In the genomic region with DNA sequence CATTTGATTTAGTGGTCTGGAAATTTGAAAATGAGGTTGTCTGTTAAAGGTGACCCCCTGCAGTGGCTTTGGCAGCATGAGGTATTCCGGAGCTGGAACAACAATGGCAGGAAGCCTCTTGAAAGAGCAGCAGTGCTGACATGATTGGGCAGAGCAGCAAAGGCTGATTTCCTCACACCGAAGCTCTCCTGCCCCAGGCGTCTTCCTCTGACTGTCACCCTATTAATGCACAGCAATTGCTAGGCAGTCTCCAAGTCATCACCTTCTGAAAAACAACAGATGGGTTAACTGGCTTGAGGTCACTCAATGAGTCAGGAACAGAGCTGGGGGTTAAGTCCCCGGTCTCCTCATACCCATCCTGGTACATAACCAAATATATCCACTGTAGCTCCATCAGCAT, we compare ENCODE assay signal across 15 cellular contexts.
DNase-seq lines count a peak whose midpoint lies in the region; TF ChIP-seq lines count a peak whose summit lies in the region.
"Had no signal": no experiment of that assay in that cellular context is flagged by ENCODE, and none has a peak within 500 bp of the region (broad histone marks: within the 10 kb centered on the region; RNA-seq: fewer than 3 reads in every experiment).

No MANE protein-coding gene starts in this region.

- CTCF ChIA-PET in A673 (lab: Charles Lee): no interaction called here

- peaks cover 2 to 14% (median 7%) of the 10 kb centered on the region in 6 donors for H3K9me3 Mint-ChIP-seq in immature natural killer cell

- H3K4me1 Mint-ChIP-seq in immature natural killer cell: no peaks in the 10 kb centered on the region
- H3K4me1 Mint-ChIP-seq: memory B cell had no signal

- H3K27ac ChIP-seq in A673 (ENCODE audit: low read depth, low read length, poor library complexity, severe bottlenecking) (peak overlapping the region; percentile 76), iPS DF 6.9 (ENCODE audit: low read length) (no peak overlapping the region)
- H3K27ac ChIP-seq: colonic mucosa had no signal

- no peak for TF ChIP-seq CTCF in A673 (conservative IDR thresholded peaks at IDR 0.05; ENCODE audit: low read depth, low read length)

- intact Hi-C loops in A673 (cut with micrococcal nuclease; ENCODE audit: unreplicated experiment) (no loop called here), posterior vena cava (cut with DNase I) (no loop called here)

- H3K9me3 ChIP-seq in A673 (ENCODE audit: low read depth, low read length, poor library complexity, severe bottlenecking): peaks cover 11% of the 10 kb centered on the region
- H3K9me3 ChIP-seq in MG63: no peaks in the 10 kb centered on the region
- no peaks in the 10 kb centered on the region for H3K9me3 ChIP-seq in iPS DF 6.9 (ENCODE audit: control insufficient read depth, insufficient read depth, low read length)
- H3K9me3 ChIP-seq: colonic mucosa had no signal

- no peaks in the 10 kb centered on the region for H3K27me3 Mint-ChIP-seq in immature natural killer cell (ENCODE audit: low read depth in 3 of 3)

- POLR2A ChIA-PET in A673 (lab: Charles Lee; ENCODE audit: low non-redundant PET): no interaction called here

- H3K4me3 Mint-ChIP-seq in immature natural killer cell: no peak overlapping the region
- H3K4me3 Mint-ChIP-seq: memory B cell had no signal

- H3K4me3 ChIP-seq in A673 (ENCODE audit: low read depth, low read length, poor library complexity, severe bottlenecking): no peak overlapping the region
- H3K4me3 ChIP-seq in MG63: no peak overlapping the region
- H3K4me3 ChIP-seq in iPS DF 6.9 (ENCODE audit: low read length): no peak overlapping the region
- H3K4me3 ChIP-seq: colonic mucosa had no signal

- no peak overlapping the region for H3K27ac Mint-ChIP-seq in immature natural killer cell
- H3K27ac Mint-ChIP-seq: memory B cell had no signal

- DNase-seq in A673 (ENCODE audit: low spot score): peak; percentile 75
- DNase-seq in MG63: peak; percentile 10
- DNase-seq in RKO (ENCODE audit: low spot score): peak; percentile 7
- DNase-seq in iPS DF 6.9 (ENCODE audit: low read depth, low spot score): peak; percentile 54
- DNase-seq in CD1c-positive myeloid dendritic cell (ENCODE audit: extremely low spot score): no peak
- no peak for DNase-seq in posterior vena cava (ENCODE audit: low spot score)
- no peak for DNase-seq in immature natural killer cell
- DNase-seq in KG1 (lab: John Stamatoyannopoulos, UW): no peak
- DNase-seq: activated CD4-positive, alpha-beta T cell treated with anti-CD3 and anti-CD28 coated beads for 48 hours; activated effector memory CD4-positive, alpha-beta T cell treated with anti-CD3 and anti-CD28 coated beads, Interleukin-2, amount 50 U/mL, for 16 hours; colonic mucosa; foreskin melanocyte; right cardiac atrium; SIG-M5 had no signal

- no peaks in the 10 kb centered on the region for H3K36me3 ChIP-seq in A673 (ENCODE audit: insufficient read depth, low read length, poor library complexity, severe bottlenecking)
- no peaks in the 10 kb centered on the region for H3K36me3 ChIP-seq in MG63
- no peaks in the 10 kb centered on the region for H3K36me3 ChIP-seq in iPS DF 6.9 (ENCODE audit: control insufficient read depth, insufficient read depth, low read length)
- H3K36me3 ChIP-seq: colonic mucosa had no signal

- H3K27me3 ChIP-seq in A673 (replicated peaks; ENCODE audit: insufficient read depth, low read depth, low read length, poor library complexity) (no peaks in the 10 kb centered on the region), MG63 (no peaks in the 10 kb centered on the region), iPS DF 6.9 (ENCODE audit: control insufficient read depth, insufficient read depth, low read length) (no peaks in the 10 kb centered on the region)
- H3K27me3 ChIP-seq: colonic mucosa had no signal

- H3K36me3 Mint-ChIP-seq in immature natural killer cell: no peaks in the 10 kb centered on the region
- H3K36me3 Mint-ChIP-seq: memory B cell had no signal

- WGBS in iPS DF 6.9 (ENCODE audit: insufficient coverage, insufficient read length): no CpG with 5 or more reads among the region's 4 CpGs

- no TSS peak for BruUV-seq in A673 (replicated peaks; lab: Mats Ljungman, UMichigan)

- H3K4me1 ChIP-seq in A673 (ENCODE audit: insufficient read depth, low read length, poor library complexity, severe bottlenecking) (peaks cover 40% of the 10 kb centered on the region), iPS DF 6.9 (ENCODE audit: control insufficient read depth, insufficient read depth, low read length) (no peaks in the 10 kb centered on the region)
- H3K4me1 ChIP-seq: colonic mucosa had no signal

Comparison
In these comparisons a context has a peak if more than half of its experiments do, and no peak if none do; other contexts are left out.
1. DNase-seq: peak in A673 (single experiment), MG63 (single experiment), RKO (single experiment) and iPS DF 6.9 (single experiment); none in CD1c-positive myeloid dendritic cell (single experiment), posterior vena cava (single experiment), immature natural killer cell (0 of 3) and KG1 (single experiment).